Comparison of ENCODE assay signal across 1 cellular context in genomic region chr7:81744389-81744788, GRCh38.
TF ChIP-seq lines count a peak whose summit lies in the region.

No MANE protein-coding gene starts in this region.

TF ChIP-seq in GM23338, 12 proteins besides CTCF, POLR2A, EP300 and RAD21 (continued from another document):
- TF ChIP-seq, protein P1, sequence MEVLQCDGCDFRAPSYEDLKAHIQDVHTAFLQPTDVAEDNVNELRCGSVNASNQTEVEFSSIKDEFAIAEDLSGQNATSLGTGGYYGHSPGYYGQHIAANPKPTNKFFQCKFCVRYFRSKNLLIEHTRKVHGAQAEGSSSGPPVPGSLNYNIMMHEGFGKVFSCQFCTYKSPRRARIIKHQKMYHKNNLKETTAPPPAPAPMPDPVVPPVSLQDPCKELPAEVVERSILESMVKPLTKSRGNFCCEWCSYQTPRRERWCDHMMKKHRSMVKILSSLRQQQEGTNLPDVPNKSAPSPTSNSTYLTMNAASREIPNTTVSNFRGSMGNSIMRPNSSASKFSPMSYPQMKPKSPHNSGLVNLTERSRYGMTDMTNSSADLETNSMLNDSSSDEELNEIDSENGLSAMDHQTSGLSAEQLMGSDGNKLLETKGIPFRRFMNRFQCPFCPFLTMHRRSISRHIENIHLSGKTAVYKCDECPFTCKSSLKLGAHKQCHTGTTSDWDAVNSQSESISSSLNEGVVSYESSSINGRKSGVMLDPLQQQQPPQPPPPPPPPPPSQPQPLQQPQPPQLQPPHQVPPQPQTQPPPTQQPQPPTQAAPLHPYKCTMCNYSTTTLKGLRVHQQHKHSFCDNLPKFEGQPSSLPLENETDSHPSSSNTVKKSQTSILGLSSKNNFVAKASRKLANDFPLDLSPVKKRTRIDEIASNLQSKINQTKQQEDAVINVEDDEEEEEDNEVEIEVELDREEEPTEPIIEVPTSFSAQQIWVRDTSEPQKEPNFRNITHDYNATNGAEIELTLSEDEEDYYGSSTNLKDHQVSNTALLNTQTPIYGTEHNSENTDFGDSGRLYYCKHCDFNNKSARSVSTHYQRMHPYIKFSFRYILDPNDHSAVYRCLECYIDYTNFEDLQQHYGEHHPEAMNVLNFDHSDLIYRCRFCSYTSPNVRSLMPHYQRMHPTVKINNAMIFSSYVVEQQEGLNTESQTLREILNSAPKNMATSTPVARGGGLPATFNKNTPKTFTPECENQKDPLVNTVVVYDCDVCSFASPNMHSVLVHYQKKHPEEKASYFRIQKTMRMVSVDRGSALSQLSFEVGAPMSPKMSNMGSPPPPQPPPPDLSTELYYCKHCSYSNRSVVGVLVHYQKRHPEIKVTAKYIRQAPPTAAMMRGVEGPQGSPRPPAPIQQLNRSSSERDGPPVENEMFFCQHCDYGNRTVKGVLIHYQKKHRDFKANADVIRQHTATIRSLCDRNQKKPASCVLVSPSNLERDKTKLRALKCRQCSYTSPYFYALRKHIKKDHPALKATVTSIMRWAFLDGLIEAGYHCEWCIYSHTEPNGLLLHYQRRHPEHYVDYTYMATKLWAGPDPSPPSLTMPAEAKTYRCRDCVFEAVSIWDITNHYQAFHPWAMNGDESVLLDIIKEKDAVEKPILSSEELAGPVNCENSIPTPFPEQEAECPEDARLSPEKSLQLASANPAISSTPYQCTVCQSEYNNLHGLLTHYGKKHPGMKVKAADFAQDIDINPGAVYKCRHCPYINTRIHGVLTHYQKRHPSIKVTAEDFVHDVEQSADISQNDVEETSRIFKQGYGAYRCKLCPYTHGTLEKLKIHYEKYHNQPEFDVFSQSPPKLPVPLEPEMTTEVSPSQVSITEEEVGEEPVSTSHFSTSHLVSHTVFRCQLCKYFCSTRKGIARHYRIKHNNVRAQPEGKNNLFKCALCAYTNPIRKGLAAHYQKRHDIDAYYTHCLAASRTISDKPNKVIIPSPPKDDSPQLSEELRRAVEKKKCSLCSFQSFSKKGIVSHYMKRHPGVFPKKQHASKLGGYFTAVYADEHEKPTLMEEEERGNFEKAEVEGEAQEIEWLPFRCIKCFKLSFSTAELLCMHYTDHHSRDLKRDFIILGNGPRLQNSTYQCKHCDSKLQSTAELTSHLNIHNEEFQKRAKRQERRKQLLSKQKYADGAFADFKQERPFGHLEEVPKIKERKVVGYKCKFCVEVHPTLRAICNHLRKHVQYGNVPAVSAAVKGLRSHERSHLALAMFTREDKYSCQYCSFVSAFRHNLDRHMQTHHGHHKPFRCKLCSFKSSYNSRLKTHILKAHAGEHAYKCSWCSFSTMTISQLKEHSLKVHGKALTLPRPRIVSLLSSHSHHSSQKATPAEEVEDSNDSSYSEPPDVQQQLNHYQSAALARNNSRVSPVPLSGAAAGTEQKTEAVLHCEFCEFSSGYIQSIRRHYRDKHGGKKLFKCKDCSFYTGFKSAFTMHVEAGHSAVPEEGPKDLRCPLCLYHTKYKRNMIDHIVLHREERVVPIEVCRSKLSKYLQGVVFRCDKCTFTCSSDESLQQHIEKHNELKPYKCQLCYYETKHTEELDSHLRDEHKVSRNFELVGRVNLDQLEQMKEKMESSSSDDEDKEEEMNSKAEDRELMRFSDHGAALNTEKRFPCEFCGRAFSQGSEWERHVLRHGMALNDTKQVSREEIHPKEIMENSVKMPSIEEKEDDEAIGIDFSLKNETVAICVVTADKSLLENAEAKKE (CRISPR knock-in tag; IDR thresholded peaks at IDR 0.05) = no peak
- TF ChIP-seq POLR2AphosphoS5 (IDR thresholded peaks at IDR 0.05; ENCODE audit: low read depth) = no peak
TF ChIP-seq in GM23338: peak in this region for 0.
